ENCODE assay signal across 26 cellular contexts in genomic region chr12:67735868-67736267, GRCh38.
"Had no signal": no experiment of that assay in that cellular context is flagged by ENCODE, and none has a peak within 500 bp of the region (broad histone marks: within the 10 kb centered on the region; RNA-seq: fewer than 3 reads in every experiment).

No MANE protein-coding gene starts in this region.

- H3K9me3 Mint-ChIP-seq: effector memory CD8-positive, alpha-beta T cell; natural killer cell; stimulated activated effector memory CD8-positive, alpha-beta T cell treated with anti-CD3 and anti-CD28 coated beads, Interleukin-12 subunit alpha, Interleukin-12 subunit beta, amount 100 ng/mL, for 72 hours had no signal

- H3K36me3 Mint-ChIP-seq: natural killer cell; stimulated activated effector memory CD8-positive, alpha-beta T cell treated with anti-CD3 and anti-CD28 coated beads, Interleukin-12 subunit alpha, Interleukin-12 subunit beta, amount 100 ng/mL, for 72 hours had no signal

- H3K4me1 Mint-ChIP-seq: natural killer cell; stimulated activated effector memory CD8-positive, alpha-beta T cell treated with anti-CD3 and anti-CD28 coated beads, Interleukin-12 subunit alpha, Interleukin-12 subunit beta, amount 100 ng/mL, for 72 hours had no signal

- H3K4me3 ChIP-seq: esophagus squamous epithelium, hepatocyte, pancreas, smooth muscle cell, stomach, thyroid gland, vagina had no signal

- H3K9me3 ChIP-seq: esophagus squamous epithelium, neutrophil, pancreas, stomach, thyroid gland, vagina had no signal

- H3K79me2 ChIP-seq: hepatocyte had no signal

- H3K27ac Mint-ChIP-seq: effector memory CD8-positive, alpha-beta T cell; natural killer cell; stimulated activated effector memory CD8-positive, alpha-beta T cell treated with anti-CD3 and anti-CD28 coated beads, Interleukin-12 subunit alpha, Interleukin-12 subunit beta, amount 100 ng/mL, for 72 hours had no signal

- DNase-seq: cerebellar nuclear complex; cortex of kidney; effector memory CD8-positive, alpha-beta T cell; erythroblast; esophagus squamous epithelium; foreskin melanocyte; kidney glomerular epithelial cell; mesenchymal stem cell; midbrain; natural killer cell; pancreas; retina; stimulated activated CD4-positive, alpha-beta T cell treated with anti-CD3 and anti-CD28 coated beads, Interleukin-12 subunit alpha, Interleukin-12 subunit beta, amount 100 ng/mL, for 4 hours; stimulated activated CD4-positive, alpha-beta T cell treated with anti-CD3 and anti-CD28 coated beads, Interleukin-2, amount 100 ng/mL, for 24 hours; stimulated activated CD4-positive, alpha-beta T cell treated with anti-CD3 and anti-CD28 coated beads, Interleukin-4, amount 100 ng/mL, for 24 hours; stimulated activated naive CD4-positive, alpha-beta T cell treated with Interleukin-2 at 50 U/mL for 16 hours; stomach; thyroid gland; trophoblast cell had no signal

- ATAC-seq: effector memory CD8-positive, alpha-beta T cell; natural killer cell; pancreas; sciatic nerve; stimulated activated effector memory CD8-positive, alpha-beta T cell treated with anti-CD3 and anti-CD28 coated beads, Interleukin-12 subunit alpha, Interleukin-12 subunit beta, amount 100 ng/mL, for 72 hours had no signal

- H3K27me3 Mint-ChIP-seq: effector memory CD8-positive, alpha-beta T cell had no signal

- H3K27ac ChIP-seq: esophagus squamous epithelium, hepatocyte, neutrophil, pancreas, stomach, thyroid gland, vagina had no signal

- H3K4me3 Mint-ChIP-seq: effector memory CD8-positive, alpha-beta T cell; natural killer cell; neural crest cell; stimulated activated effector memory CD8-positive, alpha-beta T cell treated with anti-CD3 and anti-CD28 coated beads, Interleukin-12 subunit alpha, Interleukin-12 subunit beta, amount 100 ng/mL, for 72 hours had no signal

- H3K36me3 ChIP-seq: esophagus squamous epithelium, neutrophil, pancreas, stomach, thyroid gland, vagina had no signal

- H3K27me3 ChIP-seq: esophagus squamous epithelium, hepatocyte, neutrophil, pancreas, stomach, thyroid gland, vagina had no signal

- H3K4me2 ChIP-seq: hepatocyte, smooth muscle cell had no signal

- H3K4me1 ChIP-seq: esophagus squamous epithelium, pancreas, stomach, thyroid gland, vagina had no signal
